Comparison of ENCODE assay signal across 11 cellular contexts in genomic region chr7:73740771-73741170, GRCh38. TPM values are rescaled to one million over a fixed set of nuclear protein-coding genes. Genes with fewer than 3 reads are reported as not detected.
DNase-seq lines count a peak whose midpoint lies in the region; ATAC-seq and TF ChIP-seq lines count a peak whose summit lies in the region.
"Had no signal": no experiment of that assay in that cellular context is flagged by ENCODE, and none has a peak within 500 bp of the region (broad histone marks: within the 10 kb centered on the region; RNA-seq: fewer than 3 reads in every experiment).

No MANE protein-coding gene starts in this region.

- TF ChIP-seq CTCF in MM.1S (IDR thresholded peaks at IDR 0.05; ENCODE audit: low read length) (no peak), esophagus squamous epithelium (IDR thresholded peaks at IDR 0.05) (no peak), adrenal gland (IDR thresholded peaks at IDR 0.05) (no peak), vagina (IDR thresholded peaks at IDR 0.05) (no peak)

- peak overlapping the region; percentile 61 for H3K18ac ChIP-seq in trophoblast cell (ENCODE audit: low read length)

- H3K23ac ChIP-seq in trophoblast cell (ENCODE audit: low read length) = no peak overlapping the region

- H3K27me3 ChIP-seq in MM.1S (replicated peaks; ENCODE audit: insufficient read depth, low read length) (no peaks in the 10 kb centered on the region), esophagus squamous epithelium (no peaks in the 10 kb centered on the region), trophoblast cell (ENCODE audit: insufficient read depth, low read length) (no peaks in the 10 kb centered on the region), adrenal gland (no peaks in the 10 kb centered on the region), vagina (no peaks in the 10 kb centered on the region)

- no peak overlapping the region for H4K12ac ChIP-seq in trophoblast cell (ENCODE audit: low read depth, low read length)

- H3K27ac ChIP-seq in MM.1S (ENCODE audit: low read length) (peak overlapping the region; percentile 22; the same call in 1 of the 2 replicates), esophagus squamous epithelium (peak overlapping the region in 3 of 4 donors; percentile 44 to 94 (median 93)), trophoblast cell (ENCODE audit: low read depth, low read length) (peak overlapping the region; percentile 80), adrenal gland (no peak overlapping the region), vagina (no peak overlapping the region)

- peak overlapping the region; percentile 53 for H2BK120ac ChIP-seq in trophoblast cell (ENCODE audit: insufficient read depth, low read length, poor library complexity)

- H3K79me1 ChIP-seq in trophoblast cell (ENCODE audit: low read length) = peaks cover 37% of the 10 kb centered on the region

- H3K4me3 ChIP-seq in MM.1S (ENCODE audit: low read length) (no peak overlapping the region), esophagus squamous epithelium (no peak overlapping the region), trophoblast cell (ENCODE audit: low read depth, low read length) (no peak overlapping the region), adrenal gland (no peak overlapping the region), vagina (no peak overlapping the region)
- H3K4me3 ChIP-seq: GM12878 had no signal

- H4K20me1 ChIP-seq in MM.1S (ENCODE audit: insufficient read depth, low read length) = 0 out of 2 replicates have a peak, but pooled peaks cover 5% of the 10 kb centered on the region

- 69 to 81% methylated on average over 5 of the region's 5 CpGs for WGBS in esophagus squamous epithelium, 2 donors
- no CpG with 5 or more reads among the region's 5 CpGs for WGBS in trophoblast cell (ENCODE audit: extremely low coverage, insufficient coverage, insufficient read length)
- WGBS in adrenal gland, 4 donors = 81 to 89% (median 84%) methylated on average over 5 of the region's 5 CpGs

- H3K4me2 ChIP-seq in MM.1S (ENCODE audit: low read depth, low read length) = no peak overlapping the region
- peak overlapping the region; percentile 15 for H3K4me2 ChIP-seq in trophoblast cell (ENCODE audit: low read length)

- peaks cover 11% of the 10 kb centered on the region for H3F3A ChIP-seq in MM.1S (ENCODE audit: insufficient read depth, low read length)

- H3K79me2 ChIP-seq in MM.1S (ENCODE audit: low read length) (peaks cover 28% of the 10 kb centered on the region), trophoblast cell (ENCODE audit: control insufficient read depth, insufficient read depth, low read length, poor library complexity) (peaks cover 13% of the 10 kb centered on the region)

- DNase-seq in DMS53 (lab: John Stamatoyannopoulos, UW) (peak; percentile 78), MM.1S (no peak), esophagus squamous epithelium (lab: John Stamatoyannopoulos, UW) (no peak), trophoblast cell (peak; percentile 96 to 99), adrenal gland (no peak), vagina (ENCODE audit: extremely low spot score in 2 of 2) (no peak)
- DNase-seq: amniotic stem cell; effector CD4-positive, alpha-beta T cell; midbrain had no signal

- no peak overlapping the region for H3K4ac ChIP-seq in trophoblast cell (ENCODE audit: low read depth, low read length)

- H3K4me1 ChIP-seq in MM.1S (ENCODE audit: low read length) (peaks cover 28% of the 10 kb centered on the region), esophagus squamous epithelium (peaks cover 20 to 72% (median 23%) of the 10 kb centered on the region in 3 donors), trophoblast cell (ENCODE audit: control insufficient read depth in 1 of 2, insufficient read depth in 2 of 2, low read length in 2 of 2) (peaks cover 39 to 46% of the 10 kb centered on the region in 2 experiments), adrenal gland (replicated peaks in 1 of 2) (peaks cover 7 to 8% of the 10 kb centered on the region in 2 donors), vagina (peaks cover 29% of the 10 kb centered on the region)

- no peak for TF ChIP-seq POLR2A in esophagus squamous epithelium (IDR thresholded peaks at IDR 0.05)
- no peak for TF ChIP-seq POLR2A in adrenal gland (IDR thresholded peaks at IDR 0.05)
- TF ChIP-seq POLR2A in vagina (IDR thresholded peaks at IDR 0.05) = no peak

- H3K36me3 ChIP-seq in MM.1S (replicated peaks; ENCODE audit: insufficient read depth, low read length) = no peaks in the 10 kb centered on the region
- peaks cover 0 to 19% (median 7%) of the 10 kb centered on the region in 3 donors for H3K36me3 ChIP-seq in esophagus squamous epithelium
- peaks cover 16 to 18% of the 10 kb centered on the region in 2 experiments for H3K36me3 ChIP-seq in trophoblast cell (ENCODE audit: control insufficient read depth in 1 of 2, insufficient read depth in 2 of 2, low read length in 2 of 2)
- peaks cover 0 to 3% of the 10 kb centered on the region in 2 donors for H3K36me3 ChIP-seq in adrenal gland (replicated peaks in 1 of 2)
- H3K36me3 ChIP-seq in vagina = peaks cover 0 to 15% of the 10 kb centered on the region in 2 donors

- H2BK5ac ChIP-seq in trophoblast cell (ENCODE audit: low read depth, low read length, poor library complexity) = peak overlapping the region; percentile 65

- peak overlapping the region; percentile 62 for H4K91ac ChIP-seq in trophoblast cell (ENCODE audit: low read depth, low read length)

- H3K9me3 ChIP-seq in MM.1S (replicated peaks; ENCODE audit: insufficient read depth, low read length) = no peaks in the 10 kb centered on the region
- H3K9me3 ChIP-seq in esophagus squamous epithelium = no peaks in the 10 kb centered on the region
- H3K9me3 ChIP-seq in trophoblast cell (ENCODE audit: insufficient read depth, low read depth, low read length) = no peaks in the 10 kb centered on the region
- H3K9me3 ChIP-seq in adrenal gland (replicated peaks in 1 of 3) = no peaks in the 10 kb centered on the region
- H3K9me3 ChIP-seq in vagina = no peaks in the 10 kb centered on the region

- H3K14ac ChIP-seq in trophoblast cell (ENCODE audit: low read length) = peak overlapping the region; percentile 64

- peak overlapping the region; percentile 59 for H2AK5ac ChIP-seq in trophoblast cell (ENCODE audit: low read length)

- peak overlapping the region; percentile 73 for H2BK12ac ChIP-seq in trophoblast cell (ENCODE audit: low read length)

- H4K8ac ChIP-seq in trophoblast cell (ENCODE audit: low read depth, low read length) = no peak overlapping the region

- ATAC-seq in GM21529 (IDR thresholded peaks at IDR 0.05; ENCODE audit: unreplicated experiment) = no peak
- ATAC-seq: GM12878 had no signal

- no peaks in the 10 kb centered on the region for H3K9me2 ChIP-seq in MM.1S (replicated peaks; ENCODE audit: insufficient read depth, low read length)

- intact Hi-C loops in esophagus squamous epithelium (cut with DNase I) (no loop called here), adrenal gland (cut with DNase I) (loop anchor here in 1 of 2 donors (5.0 kb wide), 1 partner anchor 77 kb away; no protein-coding TSS in a partner anchor), vagina (cut with DNase I) (no loop called here)

- H3K9ac ChIP-seq in MM.1S (ENCODE audit: low read length) = no peak overlapping the region
- H3K9ac ChIP-seq in trophoblast cell (ENCODE audit: low read length) = no peak overlapping the region

- no peak overlapping the region for H2AFZ ChIP-seq in MM.1S (ENCODE audit: low read length)
- no peak overlapping the region for H2AFZ ChIP-seq in trophoblast cell (ENCODE audit: insufficient read depth, low read length, poor library complexity)

RNA-seq across cellular contexts. Expression of gene ABHD11, which starts 2.2 kb away (rescaled TPM):
- total RNA-seq in esophagus squamous epithelium (10 to 100 TPM in 3 of 4 donors, 1 to 10 TPM in 1; 8.3 to 22.6 (median 19.3) TPM), adrenal gland (10 to 100 TPM; 13.0 to 20.5 (median 18.2) TPM), vagina (23.8 TPM)
- 21.8 and 23.2 TPM in 2 replicates for polyA plus RNA-seq in trophoblast cell (2013)
- polyA plus RNA-seq in adrenal gland = 10 to 100 TPM; 15.4 to 41.6 (median 39.2) TPM

RNA-seq across cellular contexts. Expression of gene STX1A, which starts 21.3 kb away (rescaled TPM):
- total RNA-seq in esophagus squamous epithelium (1 to 10 TPM in 3 of 4 donors, under 1 TPM in 1; 0.94 to 4.0 (median 1.8) TPM), adrenal gland (1 to 10 TPM in 7 of 8 donors, under 1 TPM in 1; 0.52 to 8.0 (median 4.2) TPM), vagina (17.2 TPM)
- polyA plus RNA-seq in trophoblast cell (2013) = 6.4 and 6.6 TPM in 2 replicates
- polyA plus RNA-seq in adrenal gland = 10 to 100 TPM in 1 of 3 donors, 1 to 10 TPM in 2; 5.3 to 28.1 (median 7.2) TPM

RNA-seq across cellular contexts. Expression of gene CLDN3, which starts 29.3 kb away (rescaled TPM):
- total RNA-seq in esophagus squamous epithelium = 1 to 10 TPM in 1 of 4 donors, not detected in 3; 1.3 TPM
- 7.3 and 7.6 TPM in 2 replicates for polyA plus RNA-seq in trophoblast cell (2013)
- under 1 TPM in 4 of 8 donors, not detected in 4; 0.22 to 0.72 (median 0.42) TPM for total RNA-seq in adrenal gland
- under 1 TPM in 2 of 3 donors, not detected in 1; 0.24 to 0.40 TPM for polyA plus RNA-seq in adrenal gland
- not detected for total RNA-seq in vagina
- total RNA-seq: GM12878 had no signal

RNA-seq across cellular contexts. Expression of gene BUD23, which starts 57.4 kb away (rescaled TPM):
- 10 to 100 TPM; 24.9 to 44.7 (median 42.6) TPM for total RNA-seq in esophagus squamous epithelium
- 67.3 and 70.4 TPM in 2 replicates for polyA plus RNA-seq in trophoblast cell (2013)
- total RNA-seq in adrenal gland = 10 to 100 TPM; 34.7 to 69.4 (median 61.1) TPM
- 100 to 1,000 TPM in 2 of 3 donors, 10 to 100 TPM in 1; 79.5 to 123 (median 115) TPM for polyA plus RNA-seq in adrenal gland
- total RNA-seq in vagina = 49.8 TPM

RNA-seq across cellular contexts. Expression of gene DNAJC30, which starts 57.5 kb away (rescaled TPM):
- 1 to 10 TPM; 2.7 to 5.7 (median 4.8) TPM for total RNA-seq in esophagus squamous epithelium
- 5.4 and 6.0 TPM in 2 replicates for polyA plus RNA-seq in trophoblast cell (2013)
- total RNA-seq in adrenal gland = 10 to 100 TPM in 7 of 8 donors, 1 to 10 TPM in 1; 9.0 to 28.2 (median 18.3) TPM
- 10 to 100 TPM in 2 of 3 donors, 1 to 10 TPM in 1; 9.9 to 14.8 (median 13.9) TPM for polyA plus RNA-seq in adrenal gland
- 7.1 TPM for total RNA-seq in vagina

Comparison
In these comparisons a context has a peak if more than half of its experiments do, and no peak if none do; other contexts are left out.
1. DNase-seq: peak in DMS53 (single experiment) and trophoblast cell (2 of 2); none in MM.1S (single experiment), esophagus squamous epithelium (single experiment), adrenal gland (0 of 7) and vagina (0 of 2).
2. H3K27ac ChIP-seq: peak in MM.1S (single experiment), esophagus squamous epithelium (3 of 4) and trophoblast cell (single experiment); none in adrenal gland (0 of 5) and vagina (single experiment).